1 cellular context compared by ENCODE assay signal in genomic region chr1:203281851-203282661, GRCh38.
TF ChIP-seq lines count a peak whose summit lies in the region.

No MANE protein-coding gene starts in this region.

TF ChIP-seq in K562, 482 proteins besides CTCF, POLR2A, EP300 and RAD21 (continued from another document):
- TF ChIP-seq PBX2 (CRISPR knock-in tag; IDR thresholded peaks at IDR 0.05; ENCODE audit: low read depth) (no peak), PBX2 (tag; conservative IDR thresholded peaks at IDR 0.05; ENCODE audit: low read depth) (peak; percentile 29), ZNF668 (CRISPR knock-in tag; IDR thresholded peaks at IDR 0.05) (no peak), ATF4 (CRISPR knock-in tag; IDR thresholded peaks at IDR 0.05) (no peak), SRSF7 (optimal IDR thresholded peaks at IDR 0.05; ENCODE audit: low read depth, low read length) (no peak), JUND (IDR thresholded peaks at IDR 0.05; ENCODE audit: borderline replicate concordance, low read depth, low read length) (peak; percentile 42; the same call in 1 of the 2 replicates), JUND (tag; IDR thresholded peaks at IDR 0.05; ENCODE audit: borderline replicate concordance, low read depth, low read length) (peak; percentile 39; the same call in 1 of the 3 replicates), CBFB (CRISPR knock-in tag; IDR thresholded peaks at IDR 0.05) (no peak), ZFP91 (CRISPR knock-in tag; IDR thresholded peaks at IDR 0.05) (no peak), PTBP1 (IDR thresholded peaks at IDR 0.05; ENCODE audit: low read depth, low read length) (no peak)
- TF ChIP-seq, protein P1, sequence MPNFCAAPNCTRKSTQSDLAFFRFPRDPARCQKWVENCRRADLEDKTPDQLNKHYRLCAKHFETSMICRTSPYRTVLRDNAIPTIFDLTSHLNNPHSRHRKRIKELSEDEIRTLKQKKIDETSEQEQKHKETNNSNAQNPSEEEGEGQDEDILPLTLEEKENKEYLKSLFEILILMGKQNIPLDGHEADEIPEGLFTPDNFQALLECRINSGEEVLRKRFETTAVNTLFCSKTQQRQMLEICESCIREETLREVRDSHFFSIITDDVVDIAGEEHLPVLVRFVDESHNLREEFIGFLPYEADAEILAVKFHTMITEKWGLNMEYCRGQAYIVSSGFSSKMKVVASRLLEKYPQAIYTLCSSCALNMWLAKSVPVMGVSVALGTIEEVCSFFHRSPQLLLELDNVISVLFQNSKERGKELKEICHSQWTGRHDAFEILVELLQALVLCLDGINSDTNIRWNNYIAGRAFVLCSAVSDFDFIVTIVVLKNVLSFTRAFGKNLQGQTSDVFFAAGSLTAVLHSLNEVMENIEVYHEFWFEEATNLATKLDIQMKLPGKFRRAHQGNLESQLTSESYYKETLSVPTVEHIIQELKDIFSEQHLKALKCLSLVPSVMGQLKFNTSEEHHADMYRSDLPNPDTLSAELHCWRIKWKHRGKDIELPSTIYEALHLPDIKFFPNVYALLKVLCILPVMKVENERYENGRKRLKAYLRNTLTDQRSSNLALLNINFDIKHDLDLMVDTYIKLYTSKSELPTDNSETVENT (CRISPR knock-in tag; IDR thresholded peaks at IDR 0.05): no peak
- TF ChIP-seq, protein P2, sequence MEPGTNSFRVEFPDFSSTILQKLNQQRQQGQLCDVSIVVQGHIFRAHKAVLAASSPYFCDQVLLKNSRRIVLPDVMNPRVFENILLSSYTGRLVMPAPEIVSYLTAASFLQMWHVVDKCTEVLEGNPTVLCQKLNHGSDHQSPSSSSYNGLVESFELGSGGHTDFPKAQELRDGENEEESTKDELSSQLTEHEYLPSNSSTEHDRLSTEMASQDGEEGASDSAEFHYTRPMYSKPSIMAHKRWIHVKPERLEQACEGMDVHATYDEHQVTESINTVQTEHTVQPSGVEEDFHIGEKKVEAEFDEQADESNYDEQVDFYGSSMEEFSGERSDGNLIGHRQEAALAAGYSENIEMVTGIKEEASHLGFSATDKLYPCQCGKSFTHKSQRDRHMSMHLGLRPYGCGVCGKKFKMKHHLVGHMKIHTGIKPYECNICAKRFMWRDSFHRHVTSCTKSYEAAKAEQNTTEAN (CRISPR knock-in tag; IDR thresholded peaks at IDR 0.05): no peak
